In genomic region chr21:43909736-43910455, GRCh38 we compare ENCODE assay signal across 19 cellular contexts. TPM values are rescaled to one million over a fixed set of nuclear protein-coding genes. Genes with fewer than 3 reads are reported as not detected.
DNase-seq lines count a peak whose midpoint lies in the region; ATAC-seq, FAIRE-seq and TF ChIP-seq lines count a peak whose summit lies in the region.
"Had no signal": no experiment of that assay in that cellular context is flagged by ENCODE, and none has a peak within 500 bp of the region (broad histone marks: within the 10 kb centered on the region; RNA-seq: fewer than 3 reads in every experiment).

No MANE protein-coding gene starts in this region.

- H3K27ac ChIP-seq in kidney (ENCODE audit: low read depth in 2 of 2, low read length in 2 of 2) (no peak overlapping the region), prostate gland (no peak overlapping the region)
- H3K27ac ChIP-seq: pancreas had no signal

- intact Hi-C loops in kidney (cut with DNase I) = no loop called here
- intact Hi-C loops in prostate gland (cut with DNase I) = no loop called here

- no peaks in the 10 kb centered on the region for H3K27me3 Mint-ChIP-seq in activated T-cell treated with anti-CD3 and anti-CD28 coated beads, Interleukin-2, amount 50 U/mL, for 72 hours (ENCODE audit: low read depth)
- H3K27me3 Mint-ChIP-seq: effector memory CD8-positive, alpha-beta T cell had no signal

- H3K4me1 Mint-ChIP-seq in activated T-cell treated with anti-CD3 and anti-CD28 coated beads, Interleukin-2, amount 50 U/mL, for 72 hours (ENCODE audit: low read depth) = peaks cover 14% of the 10 kb centered on the region

- FAIRE-seq in kidney (lab: Jason Lieb, UNC) = no peak
- FAIRE-seq: H1, pancreas, RCC 7860 had no signal

- H3K4me3 ChIP-seq in kidney (ENCODE audit: low read length in 2 of 2) = no peak overlapping the region
- no peak overlapping the region for H3K4me3 ChIP-seq in prostate gland
- H3K4me3 ChIP-seq: pancreas had no signal

- H3K27me3 ChIP-seq in prostate gland (replicated peaks; ENCODE audit: insufficient read depth) = no peaks in the 10 kb centered on the region
- H3K27me3 ChIP-seq: pancreas had no signal

- TF ChIP-seq POLR2A in prostate gland (IDR thresholded peaks at IDR 0.05) = no peak

- H3K36me3 ChIP-seq in kidney (ENCODE audit: control insufficient read depth in 1 of 2, insufficient read depth in 2 of 2, low read length in 2 of 2) (peaks cover 0 to 3% of the 10 kb centered on the region in 2 donors), prostate gland (no peaks in the 10 kb centered on the region)
- H3K36me3 ChIP-seq: pancreas had no signal

- peak overlapping the region; percentile 9 for H3K27ac Mint-ChIP-seq in activated T-cell treated with anti-CD3 and anti-CD28 coated beads, Interleukin-2, amount 50 U/mL, for 72 hours

- H3K4me1 ChIP-seq in kidney (ENCODE audit: control insufficient read depth in 1 of 2, insufficient read depth in 1 of 2, low read depth in 1 of 2, low read length in 2 of 2) (peaks cover 28 to 29% of the 10 kb centered on the region in 2 donors), prostate gland (replicated peaks) (peaks cover 16% of the 10 kb centered on the region)
- H3K4me1 ChIP-seq: pancreas had no signal

- peaks cover 0 to 4% of the 10 kb centered on the region in 2 donors for H3K9me3 Mint-ChIP-seq in activated T-cell treated with anti-CD3 and anti-CD28 coated beads, Interleukin-2, amount 50 U/mL, for 72 hours

- H3K4me3 Mint-ChIP-seq in activated T-cell treated with anti-CD3 and anti-CD28 coated beads, Interleukin-2, amount 50 U/mL, for 72 hours = no peak overlapping the region
- H3K4me3 Mint-ChIP-seq: effector memory CD8-positive, alpha-beta T cell had no signal

- H3K36me3 Mint-ChIP-seq in activated T-cell treated with anti-CD3 and anti-CD28 coated beads, Interleukin-2, amount 50 U/mL, for 72 hours (ENCODE audit: insufficient read depth in 2 of 2) = peaks cover 3 to 10% of the 10 kb centered on the region in 2 donors

- ATAC-seq in activated T-cell treated with anti-CD3 and anti-CD28 coated beads, Interleukin-2, amount 50 U/mL, for 72 hours (replicated peaks in 1 of 2) = no peak
- peak; percentile 17 for ATAC-seq in stimulated activated naive CD8-positive, alpha-beta T cell treated with anti-CD3 and anti-CD28 coated beads, Interleukin-15, Interleukin-2, amounts not matched to agents 100 U/mL and 50 U/mL, for 24 hours
- ATAC-seq in HG03378 (IDR thresholded peaks at IDR 0.05; ENCODE audit: unreplicated experiment) = no peak
- ATAC-seq: effector memory CD8-positive, alpha-beta T cell; pancreas had no signal

- no peak overlapping the region for H3K9ac ChIP-seq in kidney (ENCODE audit: low read length in 2 of 2)

- no peaks in the 10 kb centered on the region for H3K9me3 ChIP-seq in kidney (ENCODE audit: control insufficient read depth in 1 of 2, low read length in 2 of 2)
- no peaks in the 10 kb centered on the region for H3K9me3 ChIP-seq in prostate gland
- H3K9me3 ChIP-seq: pancreas had no signal

- no peak for DNase-seq in activated T-cell treated with anti-CD3 and anti-CD28 coated beads, Interleukin-2, amount 50 U/mL, for 72 hours
- DNase-seq in activated T-cell treated with anti-CD3 and anti-CD28 coated beads, Interleukin-2, amount 50 U/mL, for 48 hours = no peak
- peak; percentile 75 for DNase-seq in NCI-H69 (lab: John Stamatoyannopoulos, UW)
- DNase-seq in kidney = peak; percentile 55
- no peak for DNase-seq in stimulated activated naive CD8-positive, alpha-beta T cell treated with anti-CD3 and anti-CD28 coated beads, Interleukin-15, Interleukin-2, amounts not matched to agents 100 U/mL and 50 U/mL, for 24 hours
- DNase-seq in prostate gland (ENCODE audit: low spot score) = no peak
- no peak for DNase-seq in mesenteric fat pad (ENCODE audit: low spot score)
- DNase-seq: activated gamma-delta T cell; amygdala; DMS 273 treated with DMSO at 0.1 percent for 48 hours; effector memory CD8-positive, alpha-beta T cell; GDM1; NCI-H187; NK-92 treated with Interleukin-12 subunit alpha and Interleukin-12 subunit beta, amount 100 ng/mL, for 24 hours; stimulated activated CD4-positive, alpha-beta T cell treated with anti-CD3 and anti-CD28 coated beads, Interleukin-1b, Interleukin-23, amount 100 ng/mL, for 48 hours had no signal

- 81% methylated on average over 18 of the region's 19 CpGs for WGBS in prostate gland

- no peak for TF ChIP-seq CTCF in kidney (IDR thresholded peaks at IDR 0.05; ENCODE audit: borderline replicate concordance, extremely low read depth, insufficient read depth)
- no peak for TF ChIP-seq CTCF in prostate gland (IDR thresholded peaks at IDR 0.05)

RNA-seq across cellular contexts. Expression of gene AGPAT3, which starts 44.9 kb away (rescaled TPM):
- 10 to 100 TPM; 86.1 to 87.1 TPM for total RNA-seq in activated T-cell treated with anti-CD3 and anti-CD28 coated beads, Interleukin-2, amount 50 U/mL, for 72 hours
- total RNA-seq in kidney (86.2 TPM), prostate gland (10 to 100 TPM; 31.3 to 53.5 TPM), mesenteric fat pad (79.2 TPM)
- 40.3 TPM for polyA plus RNA-seq in kidney (ENCODE audit: insufficient read depth, low read depth, low replicate concordance)

Comparison
In these comparisons a context has a peak if more than half of its experiments do, and no peak if none do; other contexts are left out.
1. DNase-seq: peak in NCI-H69 (single experiment) and kidney (single experiment); none in activated T-cell treated with anti-CD3 and anti-CD28 coated beads, Interleukin-2, amount 50 U/mL, for 72 hours (0 of 2), activated T-cell treated with anti-CD3 and anti-CD28 coated beads, Interleukin-2, amount 50 U/mL, for 48 hours (0 of 2), stimulated activated naive CD8-positive, alpha-beta T cell treated with anti-CD3 and anti-CD28 coated beads, Interleukin-15, Interleukin-2, amounts not matched to agents 100 U/mL and 50 U/mL, for 24 hours (single experiment), prostate gland (single experiment) and mesenteric fat pad (single experiment).